In the genomic region with DNA sequence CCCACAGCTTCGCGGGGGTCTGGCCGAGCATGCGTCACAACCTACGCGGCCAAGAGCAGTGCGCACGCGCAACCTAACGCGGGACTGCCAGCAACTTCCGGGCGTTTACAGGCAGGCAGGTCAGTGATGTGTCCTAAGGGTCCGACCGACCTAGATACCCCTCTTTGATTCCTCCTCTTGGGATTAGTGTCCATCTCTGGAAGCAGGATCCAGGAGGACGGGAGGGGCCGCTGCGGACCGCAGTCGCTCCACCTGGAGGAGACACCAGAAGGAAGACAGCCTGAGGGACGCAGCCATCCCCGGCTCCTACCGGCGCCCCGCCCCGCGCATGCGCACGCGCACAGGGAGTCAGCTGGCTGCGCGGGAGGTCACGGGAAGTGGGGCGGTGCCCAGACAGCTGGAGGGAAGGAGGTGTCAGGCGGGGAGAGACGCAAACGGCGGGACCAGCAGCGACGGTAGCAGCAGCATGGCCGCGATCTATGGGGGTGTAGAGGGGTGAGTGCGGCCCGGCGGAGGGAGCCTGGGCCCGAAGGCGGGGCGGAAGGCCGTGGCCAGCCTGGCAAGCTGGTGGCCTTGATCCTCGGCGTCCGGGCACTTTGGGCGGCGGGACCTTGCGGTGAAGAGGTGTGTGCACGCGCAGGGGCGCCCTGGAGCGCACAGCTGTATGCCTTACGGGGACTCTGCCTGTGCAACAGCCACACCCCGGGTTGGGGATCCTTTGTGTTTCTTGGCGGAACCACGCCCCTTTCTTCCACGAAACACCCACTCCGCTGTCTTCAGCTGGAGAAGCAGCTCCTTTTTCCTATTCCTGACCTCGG, we compare ENCODE assay signal across 1 cellular context.
A peak's percentile ranks its signal among the peaks of the same experiment; 100 is the strongest.
TF ChIP-seq lines count a peak whose summit lies in the region.

TSS of gene NAGK (plus strand) at position 431 of the 818 bp plus-strand sequence. CDS start at position 467, 36 bp downstream.

TF ChIP-seq in HepG2, 621 proteins besides CTCF, POLR2A, EP300 and RAD21 (continued from another document and continues in another):
- peak; percentile 88 for TF ChIP-seq SKIL (CRISPR knock-in tag; IDR thresholded peaks at IDR 0.05; ENCODE audit: borderline replicate concordance)
- peak; percentile 96 for TF ChIP-seq ZNF335 (CRISPR knock-in tag; IDR thresholded peaks at IDR 0.05)
- peak; percentile 99 for TF ChIP-seq MXD1 (CRISPR knock-in tag; IDR thresholded peaks at IDR 0.05)
- peak; percentile 59; the same call in 1 of the 2 replicates for TF ChIP-seq ZSCAN12 (CRISPR knock-in tag; IDR thresholded peaks at IDR 0.05)
- peak; percentile 85 for TF ChIP-seq NFKBIZ (CRISPR knock-in tag; IDR thresholded peaks at IDR 0.05)
- TF ChIP-seq SKI (IDR thresholded peaks at IDR 0.05; ENCODE audit: partially characterized antibody), result peak; percentile 33
- no peak for TF ChIP-seq RFX1 (IDR thresholded peaks at IDR 0.05)
- peak; percentile 88 for TF ChIP-seq HMGXB3 (CRISPR knock-in tag; IDR thresholded peaks at IDR 0.05; ENCODE audit: borderline replicate concordance)
- no peak for TF ChIP-seq MAFK (conservative IDR thresholded peaks at IDR 0.05 in 1 of 2, IDR thresholded peaks at IDR 0.05 in 1 of 2; ENCODE audit: low read length in 2 of 2)
- peak; percentile 87 for TF ChIP-seq KDM5A (IDR thresholded peaks at IDR 0.05; ENCODE audit: borderline replicate concordance, low read length)
- peak; percentile 90; the same call in 1 of the 2 replicates for TF ChIP-seq ZNF816 (CRISPR knock-in tag; IDR thresholded peaks at IDR 0.05; ENCODE audit: borderline replicate concordance)
- peak; percentile 36; the same call in 1 of the 2 replicates for TF ChIP-seq BCL6 (CRISPR knock-in tag; IDR thresholded peaks at IDR 0.05)
- TF ChIP-seq ZFP36L1 (CRISPR knock-in tag; IDR thresholded peaks at IDR 0.05), result peak; percentile 84; the same call in 1 of the 2 replicates
- TF ChIP-seq ZMYM2 (CRISPR knock-in tag; IDR thresholded peaks at IDR 0.05), result no peak
- peak; percentile 93; the same call in 1 of the 2 replicates for TF ChIP-seq ZNF34 (CRISPR knock-in tag; IDR thresholded peaks at IDR 0.05; ENCODE audit: borderline replicate concordance)
- no peak for TF ChIP-seq CENPX (CRISPR knock-in tag; IDR thresholded peaks at IDR 0.05)
- peak; percentile 71; the same call in 1 of the 2 replicates for TF ChIP-seq MAF1 (CRISPR knock-in tag; IDR thresholded peaks at IDR 0.05; ENCODE audit: borderline replicate concordance)
- no peak for TF ChIP-seq XRCC5 (optimal IDR thresholded peaks at IDR 0.05; ENCODE audit: low read length)
- TF ChIP-seq ZNF605 (CRISPR knock-in tag; IDR thresholded peaks at IDR 0.05), result peak; percentile 33; the same call in 1 of the 2 replicates
- TF ChIP-seq ZNF263 (CRISPR knock-in tag; IDR thresholded peaks at IDR 0.05), result 0 out of 2 replicates have a peak, but pooled peaks have one; percentile 55
- TF ChIP-seq, protein P1, sequence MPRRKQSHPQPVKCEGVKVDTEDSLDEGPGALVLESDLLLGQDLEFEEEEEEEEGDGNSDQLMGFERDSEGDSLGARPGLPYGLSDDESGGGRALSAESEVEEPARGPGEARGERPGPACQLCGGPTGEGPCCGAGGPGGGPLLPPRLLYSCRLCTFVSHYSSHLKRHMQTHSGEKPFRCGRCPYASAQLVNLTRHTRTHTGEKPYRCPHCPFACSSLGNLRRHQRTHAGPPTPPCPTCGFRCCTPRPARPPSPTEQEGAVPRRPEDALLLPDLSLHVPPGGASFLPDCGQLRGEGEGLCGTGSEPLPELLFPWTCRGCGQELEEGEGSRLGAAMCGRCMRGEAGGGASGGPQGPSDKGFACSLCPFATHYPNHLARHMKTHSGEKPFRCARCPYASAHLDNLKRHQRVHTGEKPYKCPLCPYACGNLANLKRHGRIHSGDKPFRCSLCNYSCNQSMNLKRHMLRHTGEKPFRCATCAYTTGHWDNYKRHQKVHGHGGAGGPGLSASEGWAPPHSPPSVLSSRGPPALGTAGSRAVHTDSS (CRISPR knock-in tag; conservative IDR thresholded peaks at IDR 0.05), result no peak; the same call in 1 of the 2 replicates
- peak; percentile 77 for TF ChIP-seq RBAK (CRISPR knock-in tag; IDR thresholded peaks at IDR 0.05)
- TF ChIP-seq ZC3H4 (CRISPR knock-in tag; IDR thresholded peaks at IDR 0.05; ENCODE audit: borderline replicate concordance), result no peak
- peak; percentile 92; the same call in 1 of the 2 replicates for TF ChIP-seq ZNF841 (CRISPR knock-in tag; IDR thresholded peaks at IDR 0.05; ENCODE audit: borderline replicate concordance)
- TF ChIP-seq RXRB (CRISPR knock-in tag; IDR thresholded peaks at IDR 0.05; ENCODE audit: borderline replicate concordance), result peak; percentile 75
- TF ChIP-seq ZNF512B (CRISPR knock-in tag; IDR thresholded peaks at IDR 0.05; ENCODE audit: borderline replicate concordance), result no peak
- peak; percentile 23; the same call in 1 of the 2 replicates for TF ChIP-seq ZNF276 (CRISPR knock-in tag; IDR thresholded peaks at IDR 0.05; ENCODE audit: low read depth)
- peak; percentile 77; the same call in 1 of the 2 replicates for TF ChIP-seq ZNF205 (CRISPR knock-in tag; IDR thresholded peaks at IDR 0.05)
- peak; percentile 92; the same call in 1 of the 2 replicates for TF ChIP-seq ZNF224 (CRISPR knock-in tag; IDR thresholded peaks at IDR 0.05)
- TF ChIP-seq KMT2A (CRISPR knock-in tag; IDR thresholded peaks at IDR 0.05), result peak; percentile 94
- no peak for TF ChIP-seq ZNF530 (CRISPR knock-in tag; IDR thresholded peaks at IDR 0.05; ENCODE audit: low read depth)
- peak; percentile 96; the same call in 1 of the 2 replicates for TF ChIP-seq KLF9 (CRISPR knock-in tag; IDR thresholded peaks at IDR 0.05; ENCODE audit: low read depth)
- peak; percentile 82 for TF ChIP-seq ZNF562 (CRISPR knock-in tag; IDR thresholded peaks at IDR 0.05; ENCODE audit: borderline replicate concordance)
- peak; percentile 92 for TF ChIP-seq ZSCAN25 (CRISPR knock-in tag; IDR thresholded peaks at IDR 0.05)
- TF ChIP-seq KAT2B (IDR thresholded peaks at IDR 0.05; ENCODE audit: borderline replicate concordance, low read depth, low read length), result no peak
- TF ChIP-seq KAT7 (CRISPR knock-in tag; IDR thresholded peaks at IDR 0.05; ENCODE audit: borderline replicate concordance), result peak; percentile 97
- peak; percentile 99 for TF ChIP-seq ZNF501 (CRISPR knock-in tag; IDR thresholded peaks at IDR 0.05)
- TF ChIP-seq ZNF496 (CRISPR knock-in tag; IDR thresholded peaks at IDR 0.05; ENCODE audit: insufficient replicate concordance), result no peak
- TF ChIP-seq, protein P2, sequence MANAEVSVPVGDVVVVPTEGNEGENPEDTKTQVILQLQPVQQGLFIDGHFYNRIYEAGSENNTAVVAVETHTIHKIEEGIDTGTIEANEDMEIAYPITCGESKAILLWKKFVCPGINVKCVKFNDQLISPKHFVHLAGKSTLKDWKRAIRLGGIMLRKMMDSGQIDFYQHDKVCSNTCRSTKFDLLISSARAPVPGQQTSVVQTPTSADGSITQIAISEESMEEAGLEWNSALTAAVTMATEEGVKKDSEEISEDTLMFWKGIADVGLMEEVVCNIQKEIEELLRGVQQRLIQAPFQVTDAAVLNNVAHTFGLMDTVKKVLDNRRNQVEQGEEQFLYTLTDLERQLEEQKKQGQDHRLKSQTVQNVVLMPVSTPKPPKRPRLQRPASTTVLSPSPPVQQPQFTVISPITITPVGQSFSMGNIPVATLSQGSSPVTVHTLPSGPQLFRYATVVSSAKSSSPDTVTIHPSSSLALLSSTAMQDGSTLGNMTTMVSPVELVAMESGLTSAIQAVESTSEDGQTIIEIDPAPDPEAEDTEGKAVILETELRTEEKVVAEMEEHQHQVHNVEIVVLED (CRISPR knock-in tag; IDR thresholded peaks at IDR 0.05; ENCODE audit: borderline replicate concordance), result peak; percentile 94
- TF ChIP-seq ZMYM4 (CRISPR knock-in tag; IDR thresholded peaks at IDR 0.05), result peak; percentile 88
- TF ChIP-seq, protein P3, sequence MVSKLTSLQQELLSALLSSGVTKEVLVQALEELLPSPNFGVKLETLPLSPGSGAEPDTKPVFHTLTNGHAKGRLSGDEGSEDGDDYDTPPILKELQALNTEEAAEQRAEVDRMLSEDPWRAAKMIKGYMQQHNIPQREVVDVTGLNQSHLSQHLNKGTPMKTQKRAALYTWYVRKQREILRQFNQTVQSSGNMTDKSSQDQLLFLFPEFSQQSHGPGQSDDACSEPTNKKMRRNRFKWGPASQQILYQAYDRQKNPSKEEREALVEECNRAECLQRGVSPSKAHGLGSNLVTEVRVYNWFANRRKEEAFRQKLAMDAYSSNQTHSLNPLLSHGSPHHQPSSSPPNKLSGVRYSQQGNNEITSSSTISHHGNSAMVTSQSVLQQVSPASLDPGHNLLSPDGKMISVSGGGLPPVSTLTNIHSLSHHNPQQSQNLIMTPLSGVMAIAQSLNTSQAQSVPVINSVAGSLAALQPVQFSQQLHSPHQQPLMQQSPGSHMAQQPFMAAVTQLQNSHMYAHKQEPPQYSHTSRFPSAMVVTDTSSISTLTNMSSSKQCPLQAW (CRISPR knock-in tag; IDR thresholded peaks at IDR 0.05), result peak; percentile 96
- TF ChIP-seq ETV6 (CRISPR knock-in tag; conservative IDR thresholded peaks at IDR 0.05), result peak; percentile 86
- peak; percentile 52; the same call in 1 of the 2 replicates for TF ChIP-seq KDM6A (CRISPR knock-in tag; IDR thresholded peaks at IDR 0.05; ENCODE audit: low read depth)
